ENCODE assay signal across 1 cellular context in genomic region chr1:32817159-32817814, GRCh38.
TF ChIP-seq lines count a peak whose summit lies in the region.

TSS of gene S100PBP (plus strand) at chr1:32817653. CDS start at chr1:32826100, 8,447 bp downstream.
TSS of gene YARS1 (minus strand) at chr1:32817358. CDS start at chr1:32817244, 114 bp downstream.

TF ChIP-seq in HepG2, 621 proteins besides CTCF, POLR2A, EP300 and RAD21 (continued from another document and continues in another):
- TF ChIP-seq ZNF337 (CRISPR knock-in tag; IDR thresholded peaks at IDR 0.05; ENCODE audit: borderline replicate concordance, low read depth) (0 out of 2 replicates have a peak, but pooled peaks have one; percentile 84), ZNF564 (CRISPR knock-in tag; IDR thresholded peaks at IDR 0.05) (peak; percentile 48), ZNF552 (CRISPR knock-in tag; IDR thresholded peaks at IDR 0.05; ENCODE audit: borderline replicate concordance) (peak; percentile 92), JUNB (CRISPR knock-in tag; IDR thresholded peaks at IDR 0.05; ENCODE audit: borderline replicate concordance) (no peak; the same call in 1 of the 2 replicates), MBNL3 (CRISPR knock-in tag; conservative IDR thresholded peaks at IDR 0.05) (no peak), ZFY (CRISPR knock-in tag; IDR thresholded peaks at IDR 0.05) (peak; percentile 71), POGZ (CRISPR knock-in tag; IDR thresholded peaks at IDR 0.05) (peak; percentile 80), KLF16 (CRISPR knock-in tag; IDR thresholded peaks at IDR 0.05) (peak in 1 of 2 experiments; percentile 98; a peak in 2 of 4 replicates), RFX1 (IDR thresholded peaks at IDR 0.05) (no peak), THYN1 (CRISPR knock-in tag; IDR thresholded peaks at IDR 0.05; ENCODE audit: borderline replicate concordance, low read depth) (0 out of 2 replicates have a peak, but pooled peaks have one; percentile 68), MIER3 (CRISPR knock-in tag; IDR thresholded peaks at IDR 0.05; ENCODE audit: borderline replicate concordance) (peak; percentile 93), KDM3A (CRISPR knock-in tag; IDR thresholded peaks at IDR 0.05; ENCODE audit: low read depth) (peak; percentile 94), ZNF18 (CRISPR knock-in tag; IDR thresholded peaks at IDR 0.05; ENCODE audit: insufficient replicate concordance) (peak; percentile 48), MEIS1 (CRISPR knock-in tag; IDR thresholded peaks at IDR 0.05; ENCODE audit: borderline replicate concordance) (peak; percentile 93), RBM22 (optimal IDR thresholded peaks at IDR 0.05; ENCODE audit: low read length) (no peak), PAWR (CRISPR knock-in tag; IDR thresholded peaks at IDR 0.05; ENCODE audit: borderline replicate concordance) (0 out of 2 replicates have a peak, but pooled peaks have one; percentile 58), AKNA (CRISPR knock-in tag; IDR thresholded peaks at IDR 0.05; ENCODE audit: borderline replicate concordance) (no peak; the same call in 1 of the 2 replicates), ZNF546 (CRISPR knock-in tag; conservative IDR thresholded peaks at IDR 0.05) (peak; percentile 73; the same call in 1 of the 2 replicates), ISX (CRISPR knock-in tag; conservative IDR thresholded peaks at IDR 0.05) (peak; percentile 72; the same call in 1 of the 2 replicates), ZNF678 (CRISPR knock-in tag; IDR thresholded peaks at IDR 0.05) (peak; percentile 52; the same call in 1 of the 2 replicates), IRF2 (CRISPR knock-in tag; IDR thresholded peaks at IDR 0.05) (peak; percentile 97), NFE2L2 (IDR thresholded peaks at IDR 0.05; ENCODE audit: low read length) (no peak), ZFP90 (CRISPR knock-in tag; IDR thresholded peaks at IDR 0.05; ENCODE audit: borderline replicate concordance) (peak; percentile 82; the same call in 1 of the 2 replicates), TSC22D2 (CRISPR knock-in tag; IDR thresholded peaks at IDR 0.05; ENCODE audit: borderline replicate concordance) (peak; percentile 88; the same call in 1 of the 2 replicates), REXO4 (CRISPR knock-in tag; IDR thresholded peaks at IDR 0.05; ENCODE audit: borderline replicate concordance) (no peak), YEATS2 (CRISPR knock-in tag; IDR thresholded peaks at IDR 0.05; ENCODE audit: borderline replicate concordance) (peak; percentile 93), ZNF3 (CRISPR knock-in tag; IDR thresholded peaks at IDR 0.05) (no peak), KDM5B (CRISPR knock-in tag; IDR thresholded peaks at IDR 0.05; ENCODE audit: borderline replicate concordance) (no peak), ZNF576 (CRISPR knock-in tag; IDR thresholded peaks at IDR 0.05) (0 out of 2 replicates have a peak, but pooled peaks have one; percentile 58), FOXC1 (CRISPR knock-in tag; IDR thresholded peaks at IDR 0.05; ENCODE audit: borderline replicate concordance) (peak; percentile 59; the same call in 1 of the 2 replicates), ZNF333 (CRISPR knock-in tag; IDR thresholded peaks at IDR 0.05; ENCODE audit: borderline replicate concordance) (no peak), KDM6A (CRISPR knock-in tag; IDR thresholded peaks at IDR 0.05; ENCODE audit: low read depth) (0 out of 2 replicates have a peak, but pooled peaks have one; percentile 17)
- TF ChIP-seq, protein P1, sequence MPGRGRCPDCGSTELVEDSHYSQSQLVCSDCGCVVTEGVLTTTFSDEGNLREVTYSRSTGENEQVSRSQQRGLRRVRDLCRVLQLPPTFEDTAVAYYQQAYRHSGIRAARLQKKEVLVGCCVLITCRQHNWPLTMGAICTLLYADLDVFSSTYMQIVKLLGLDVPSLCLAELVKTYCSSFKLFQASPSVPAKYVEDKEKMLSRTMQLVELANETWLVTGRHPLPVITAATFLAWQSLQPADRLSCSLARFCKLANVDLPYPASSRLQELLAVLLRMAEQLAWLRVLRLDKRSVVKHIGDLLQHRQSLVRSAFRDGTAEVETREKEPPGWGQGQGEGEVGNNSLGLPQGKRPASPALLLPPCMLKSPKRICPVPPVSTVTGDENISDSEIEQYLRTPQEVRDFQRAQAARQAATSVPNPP (CRISPR knock-in tag; IDR thresholded peaks at IDR 0.05) = no peak; the same call in none of the 2 replicates
- TF ChIP-seq, protein P2, sequence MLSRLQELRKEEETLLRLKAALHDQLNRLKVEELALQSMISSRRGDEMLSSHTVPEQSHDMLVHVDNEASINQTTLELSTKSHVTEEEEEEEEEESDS (CRISPR knock-in tag; IDR thresholded peaks at IDR 0.05; ENCODE audit: borderline replicate concordance) = peak; percentile 83; the same call in 1 of the 2 replicates
- TF ChIP-seq, protein P3, sequence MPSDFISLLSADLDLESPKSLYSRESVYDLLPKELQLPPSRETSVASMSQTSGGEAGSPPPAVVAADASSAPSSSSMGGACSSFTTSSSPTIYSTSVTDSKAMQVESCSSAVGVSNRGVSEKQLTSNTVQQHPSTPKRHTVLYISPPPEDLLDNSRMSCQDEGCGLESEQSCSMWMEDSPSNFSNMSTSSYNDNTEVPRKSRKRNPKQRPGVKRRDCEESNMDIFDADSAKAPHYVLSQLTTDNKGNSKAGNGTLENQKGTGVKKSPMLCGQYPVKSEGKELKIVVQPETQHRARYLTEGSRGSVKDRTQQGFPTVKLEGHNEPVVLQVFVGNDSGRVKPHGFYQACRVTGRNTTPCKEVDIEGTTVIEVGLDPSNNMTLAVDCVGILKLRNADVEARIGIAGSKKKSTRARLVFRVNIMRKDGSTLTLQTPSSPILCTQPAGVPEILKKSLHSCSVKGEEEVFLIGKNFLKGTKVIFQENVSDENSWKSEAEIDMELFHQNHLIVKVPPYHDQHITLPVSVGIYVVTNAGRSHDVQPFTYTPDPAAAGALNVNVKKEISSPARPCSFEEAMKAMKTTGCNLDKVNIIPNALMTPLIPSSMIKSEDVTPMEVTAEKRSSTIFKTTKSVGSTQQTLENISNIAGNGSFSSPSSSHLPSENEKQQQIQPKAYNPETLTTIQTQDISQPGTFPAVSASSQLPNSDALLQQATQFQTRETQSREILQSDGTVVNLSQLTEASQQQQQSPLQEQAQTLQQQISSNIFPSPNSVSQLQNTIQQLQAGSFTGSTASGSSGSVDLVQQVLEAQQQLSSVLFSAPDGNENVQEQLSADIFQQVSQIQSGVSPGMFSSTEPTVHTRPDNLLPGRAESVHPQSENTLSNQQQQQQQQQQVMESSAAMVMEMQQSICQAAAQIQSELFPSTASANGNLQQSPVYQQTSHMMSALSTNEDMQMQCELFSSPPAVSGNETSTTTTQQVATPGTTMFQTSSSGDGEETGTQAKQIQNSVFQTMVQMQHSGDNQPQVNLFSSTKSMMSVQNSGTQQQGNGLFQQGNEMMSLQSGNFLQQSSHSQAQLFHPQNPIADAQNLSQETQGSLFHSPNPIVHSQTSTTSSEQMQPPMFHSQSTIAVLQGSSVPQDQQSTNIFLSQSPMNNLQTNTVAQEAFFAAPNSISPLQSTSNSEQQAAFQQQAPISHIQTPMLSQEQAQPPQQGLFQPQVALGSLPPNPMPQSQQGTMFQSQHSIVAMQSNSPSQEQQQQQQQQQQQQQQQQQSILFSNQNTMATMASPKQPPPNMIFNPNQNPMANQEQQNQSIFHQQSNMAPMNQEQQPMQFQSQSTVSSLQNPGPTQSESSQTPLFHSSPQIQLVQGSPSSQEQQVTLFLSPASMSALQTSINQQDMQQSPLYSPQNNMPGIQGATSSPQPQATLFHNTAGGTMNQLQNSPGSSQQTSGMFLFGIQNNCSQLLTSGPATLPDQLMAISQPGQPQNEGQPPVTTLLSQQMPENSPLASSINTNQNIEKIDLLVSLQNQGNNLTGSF (CRISPR knock-in tag; IDR thresholded peaks at IDR 0.05) = peak; percentile 74; the same call in 1 of the 2 replicates
- TF ChIP-seq, protein P4, sequence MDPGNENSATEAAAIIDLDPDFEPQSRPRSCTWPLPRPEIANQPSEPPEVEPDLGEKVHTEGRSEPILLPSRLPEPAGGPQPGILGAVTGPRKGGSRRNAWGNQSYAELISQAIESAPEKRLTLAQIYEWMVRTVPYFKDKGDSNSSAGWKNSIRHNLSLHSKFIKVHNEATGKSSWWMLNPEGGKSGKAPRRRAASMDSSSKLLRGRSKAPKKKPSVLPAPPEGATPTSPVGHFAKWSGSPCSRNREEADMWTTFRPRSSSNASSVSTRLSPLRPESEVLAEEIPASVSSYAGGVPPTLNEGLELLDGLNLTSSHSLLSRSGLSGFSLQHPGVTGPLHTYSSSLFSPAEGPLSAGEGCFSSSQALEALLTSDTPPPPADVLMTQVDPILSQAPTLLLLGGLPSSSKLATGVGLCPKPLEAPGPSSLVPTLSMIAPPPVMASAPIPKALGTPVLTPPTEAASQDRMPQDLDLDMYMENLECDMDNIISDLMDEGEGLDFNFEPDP (CRISPR knock-in tag; conservative IDR thresholded peaks at IDR 0.05) = no peak
- TF ChIP-seq, protein P5, sequence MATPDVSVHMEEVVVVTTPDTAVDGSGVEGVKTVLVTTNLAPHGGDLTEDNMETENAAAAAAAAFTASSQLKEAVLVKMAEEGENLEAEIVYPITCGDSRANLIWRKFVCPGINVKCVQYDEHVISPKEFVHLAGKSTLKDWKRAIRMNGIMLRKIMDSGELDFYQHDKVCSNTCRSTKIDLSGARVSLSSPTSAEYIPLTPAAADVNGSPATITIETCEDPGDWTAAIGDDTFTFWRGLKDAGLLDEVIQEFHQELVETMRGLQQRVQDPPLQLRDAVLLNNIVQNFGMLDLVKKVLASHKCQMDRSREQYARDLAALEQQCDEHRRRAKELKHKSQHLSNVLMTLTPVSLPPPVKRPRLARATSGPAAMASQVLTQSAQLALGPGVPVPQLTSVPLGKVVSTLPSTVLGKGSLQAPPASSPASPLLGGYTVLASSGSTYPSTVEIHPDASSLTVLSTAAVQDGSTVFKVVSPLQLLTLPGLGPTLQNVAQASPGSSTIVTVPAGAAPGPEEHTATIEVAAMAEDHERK (CRISPR knock-in tag; IDR thresholded peaks at IDR 0.05; ENCODE audit: low read depth) = no peak; the same call in 1 of the 2 replicates
- TF ChIP-seq, protein P6, sequence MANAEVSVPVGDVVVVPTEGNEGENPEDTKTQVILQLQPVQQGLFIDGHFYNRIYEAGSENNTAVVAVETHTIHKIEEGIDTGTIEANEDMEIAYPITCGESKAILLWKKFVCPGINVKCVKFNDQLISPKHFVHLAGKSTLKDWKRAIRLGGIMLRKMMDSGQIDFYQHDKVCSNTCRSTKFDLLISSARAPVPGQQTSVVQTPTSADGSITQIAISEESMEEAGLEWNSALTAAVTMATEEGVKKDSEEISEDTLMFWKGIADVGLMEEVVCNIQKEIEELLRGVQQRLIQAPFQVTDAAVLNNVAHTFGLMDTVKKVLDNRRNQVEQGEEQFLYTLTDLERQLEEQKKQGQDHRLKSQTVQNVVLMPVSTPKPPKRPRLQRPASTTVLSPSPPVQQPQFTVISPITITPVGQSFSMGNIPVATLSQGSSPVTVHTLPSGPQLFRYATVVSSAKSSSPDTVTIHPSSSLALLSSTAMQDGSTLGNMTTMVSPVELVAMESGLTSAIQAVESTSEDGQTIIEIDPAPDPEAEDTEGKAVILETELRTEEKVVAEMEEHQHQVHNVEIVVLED (CRISPR knock-in tag; IDR thresholded peaks at IDR 0.05; ENCODE audit: borderline replicate concordance) = peak; percentile 86
- TF ChIP-seq, protein P7, sequence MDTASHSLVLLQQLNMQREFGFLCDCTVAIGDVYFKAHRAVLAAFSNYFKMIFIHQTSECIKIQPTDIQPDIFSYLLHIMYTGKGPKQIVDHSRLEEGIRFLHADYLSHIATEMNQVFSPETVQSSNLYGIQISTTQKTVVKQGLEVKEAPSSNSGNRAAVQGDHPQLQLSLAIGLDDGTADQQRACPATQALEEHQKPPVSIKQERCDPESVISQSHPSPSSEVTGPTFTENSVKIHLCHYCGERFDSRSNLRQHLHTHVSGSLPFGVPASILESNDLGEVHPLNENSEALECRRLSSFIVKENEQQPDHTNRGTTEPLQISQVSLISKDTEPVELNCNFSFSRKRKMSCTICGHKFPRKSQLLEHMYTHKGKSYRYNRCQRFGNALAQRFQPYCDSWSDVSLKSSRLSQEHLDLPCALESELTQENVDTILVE (CRISPR knock-in tag; IDR thresholded peaks at IDR 0.05) = peak; percentile 96
